Comparison of ENCODE assay signal across 1 cellular context in the genomic region with DNA sequence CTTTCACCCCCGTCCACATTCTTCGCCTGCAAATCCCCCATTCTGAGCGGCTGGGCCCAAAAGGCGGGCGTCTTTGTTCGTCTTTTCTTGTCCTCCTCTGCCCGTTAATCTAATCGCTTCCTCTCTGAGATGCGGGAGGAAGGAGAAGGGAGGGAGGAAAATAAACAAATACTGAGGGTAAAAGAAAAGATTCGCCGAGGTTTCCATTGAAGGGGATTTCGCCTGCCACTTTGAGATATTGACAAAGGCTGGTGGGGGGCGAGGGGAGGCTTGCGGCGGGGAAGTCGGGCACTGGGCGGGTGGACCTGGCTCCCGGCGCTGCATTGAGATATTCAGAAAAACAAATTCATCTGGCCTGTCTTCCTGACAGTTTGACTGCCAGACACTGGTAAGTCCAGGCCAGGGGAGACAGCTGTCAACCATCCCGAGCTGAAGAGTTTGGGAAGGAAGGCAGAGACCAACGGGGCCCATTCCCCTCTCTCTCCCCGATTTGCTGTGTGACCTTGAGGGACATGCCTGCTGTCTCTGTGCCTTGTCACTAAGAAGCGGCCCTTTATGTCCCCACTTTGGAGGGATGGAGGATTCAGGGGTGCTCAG.
TF ChIP-seq lines count a peak whose summit lies in the region.

No MANE protein-coding gene starts in this region.

TF ChIP-seq in H1, 55 proteins besides CTCF, POLR2A, EP300 and RAD21:
- TF ChIP-seq, protein P1, sequence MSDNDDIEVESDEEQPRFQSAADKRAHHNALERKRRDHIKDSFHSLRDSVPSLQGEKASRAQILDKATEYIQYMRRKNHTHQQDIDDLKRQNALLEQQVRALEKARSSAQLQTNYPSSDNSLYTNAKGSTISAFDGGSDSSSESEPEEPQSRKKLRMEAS (IDR thresholded peaks at IDR 0.05), result no peak
- TF ChIP-seq KDM1A (IDR thresholded peaks at IDR 0.05; ENCODE audit: borderline replicate concordance, low read length), result peak; percentile 88
- TF ChIP-seq, protein P2, sequence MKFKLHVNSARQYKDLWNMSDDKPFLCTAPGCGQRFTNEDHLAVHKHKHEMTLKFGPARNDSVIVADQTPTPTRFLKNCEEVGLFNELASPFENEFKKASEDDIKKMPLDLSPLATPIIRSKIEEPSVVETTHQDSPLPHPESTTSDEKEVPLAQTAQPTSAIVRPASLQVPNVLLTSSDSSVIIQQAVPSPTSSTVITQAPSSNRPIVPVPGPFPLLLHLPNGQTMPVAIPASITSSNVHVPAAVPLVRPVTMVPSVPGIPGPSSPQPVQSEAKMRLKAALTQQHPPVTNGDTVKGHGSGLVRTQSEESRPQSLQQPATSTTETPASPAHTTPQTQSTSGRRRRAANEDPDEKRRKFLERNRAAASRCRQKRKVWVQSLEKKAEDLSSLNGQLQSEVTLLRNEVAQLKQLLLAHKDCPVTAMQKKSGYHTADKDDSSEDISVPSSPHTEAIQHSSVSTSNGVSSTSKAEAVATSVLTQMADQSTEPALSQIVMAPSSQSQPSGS (IDR thresholded peaks at IDR 0.05; ENCODE audit: low read length), result no peak
